Comparison of ENCODE assay signal across 24 cellular contexts in genomic region chr5:38889424-38889823, GRCh38. TPM values are rescaled to one million over a fixed set of nuclear protein-coding genes. Genes with fewer than 3 reads are reported as not detected.
"Had no signal": no experiment of that assay in that cellular context is flagged by ENCODE, and none has a peak within 500 bp of the region (broad histone marks: within the 10 kb centered on the region; RNA-seq: fewer than 3 reads in every experiment).

No MANE protein-coding gene starts in this region.

- H3K4me3 ChIP-seq: colonic mucosa, esophagus muscularis mucosa, gastroesophageal sphincter, heart left ventricle, hepatocyte, left lung, lower lobe of right lung, mucosa of descending colon had no signal

- H3K4me3 Mint-ChIP-seq: dendritic cell treated with granulocyte-macrophage colony-stimulating factor and Interleukin-4, amounts not matched to agents 40 ng/mL and 50 ng/mL, for 4 days; effector memory CD8-positive, alpha-beta T cell; endodermal cell; immature natural killer cell; mesothelial cell of epicardium; naive B cell; naive thymus-derived CD8-positive, alpha-beta T cell had no signal

- H3K4me1 ChIP-seq: colonic mucosa, esophagus muscularis mucosa, foreskin keratinocyte, gastroesophageal sphincter, heart left ventricle, left lung, lower lobe of right lung had no signal

- H3K36me3 ChIP-seq: colonic mucosa had no signal

- H3K4me1 Mint-ChIP-seq: endodermal cell; immature natural killer cell; mesothelial cell of epicardium; naive B cell; naive thymus-derived CD8-positive, alpha-beta T cell had no signal

- ATAC-seq: effector memory CD8-positive, alpha-beta T cell; foreskin keratinocyte; gastroesophageal sphincter; heart left ventricle; left cardiac atrium; left lung; left ventricle myocardium superior; lower lobe of right lung; mucosa of descending colon; naive thymus-derived CD8-positive, alpha-beta T cell had no signal

- H3K27ac Mint-ChIP-seq: dendritic cell treated with granulocyte-macrophage colony-stimulating factor and Interleukin-4, amounts not matched to agents 40 ng/mL and 50 ng/mL, for 4 days; effector memory CD8-positive, alpha-beta T cell; endodermal cell; immature natural killer cell; mesothelial cell of epicardium; naive B cell; naive thymus-derived CD8-positive, alpha-beta T cell had no signal

- H3K9me3 ChIP-seq: colonic mucosa, esophagus muscularis mucosa, gastroesophageal sphincter, left lung, lower lobe of right lung, mucosa of descending colon had no signal

- H3K36me3 Mint-ChIP-seq: immature natural killer cell, mesothelial cell of epicardium, naive B cell had no signal

- H3K27ac ChIP-seq: colonic mucosa, esophagus muscularis mucosa, foreskin keratinocyte, gastroesophageal sphincter, heart left ventricle, hepatocyte, left lung, lower lobe of right lung had no signal

- FAIRE-seq: endothelial cell of umbilical vein had no signal

- H3K9me3 Mint-ChIP-seq: dendritic cell treated with granulocyte-macrophage colony-stimulating factor and Interleukin-4, amounts not matched to agents 40 ng/mL and 50 ng/mL, for 4 days; effector memory CD8-positive, alpha-beta T cell; endodermal cell; immature natural killer cell had no signal

- DNase-seq: colonic mucosa; cortex of kidney; effector CD8-positive, alpha-beta T cell; effector memory CD8-positive, alpha-beta T cell; endodermal cell; foreskin keratinocyte; heart left ventricle; hypothalamus; immature natural killer cell; islet precursor cell; left cardiac atrium; left lung; left ventricle myocardium superior; lower lobe of right lung; mesenchymal stem cell; mucosa of descending colon; naive B cell; naive thymus-derived CD8-positive, alpha-beta T cell had no signal

RNA-seq across cellular contexts. Expression of gene OSMR, which starts 43.6 kb away (rescaled TPM):
- total RNA-seq: naive thymus-derived CD8-positive, alpha-beta T cell had no signal
